ENCODE assay signal across 7 cellular contexts in the genomic region with DNA sequence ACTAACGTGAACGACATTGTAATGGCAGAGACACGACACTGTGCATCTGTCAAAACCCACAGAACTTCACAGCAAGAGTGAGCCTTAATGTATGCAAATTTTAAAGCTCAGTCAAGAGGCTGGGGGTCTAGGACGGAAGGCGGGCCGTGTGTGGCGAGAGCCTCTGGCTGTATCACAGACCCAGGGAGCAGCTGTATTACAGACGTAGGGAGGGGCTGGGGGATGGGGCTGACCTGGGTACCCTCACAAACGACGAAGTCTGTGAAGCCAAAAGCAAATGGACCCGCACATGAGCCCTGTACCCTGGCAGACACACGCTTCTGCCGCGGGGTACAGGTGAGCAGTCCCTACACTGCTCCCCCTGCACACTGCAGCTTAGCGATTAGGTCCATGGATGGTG. TPM values are rescaled to one million over a fixed set of nuclear protein-coding genes. Genes with fewer than 3 reads are reported as not detected.
"Had no signal": no experiment of that assay in that cellular context is flagged by ENCODE, and none has a peak within 500 bp of the region (broad histone marks: within the 10 kb centered on the region; RNA-seq: fewer than 3 reads in every experiment).

No MANE protein-coding gene starts in this region.

RNA-seq across cellular contexts. Expression of gene TMEM179, which starts 57.2 kb away (rescaled TPM):
- total RNA-seq: activated CD4-positive, alpha-beta memory T cell treated with anti-CD3 and anti-CD28 coated beads, Interleukin-2, amount 10 ng/mL, durations not matched to agents 7 days and 5 days; activated CD8-positive, alpha-beta memory T cell treated with anti-CD3 and anti-CD28 coated beads, Interleukin-2, amount 10 ng/mL, durations not matched to agents 7 days and 5 days; MCF 10A; PC-3; SJSA1; T-cell; T-helper 17 cell had no signal
